In genomic region chr12:148676-149416, GRCh38 we compare ENCODE assay signal across 29 cellular contexts.
DNase-seq lines count a peak whose midpoint lies in the region; ATAC-seq, FAIRE-seq and TF ChIP-seq lines count a peak whose summit lies in the region.
"Had no signal": no experiment of that assay in that cellular context is flagged by ENCODE, and none has a peak within 500 bp of the region (broad histone marks: within the 10 kb centered on the region; RNA-seq: fewer than 3 reads in every experiment).

No MANE protein-coding gene starts in this region.

- FAIRE-seq in H1 (lab: Jason Lieb, UNC) (no peak), pancreas (lab: Jason Lieb, UNC) (no peak)
- FAIRE-seq: GM19239, HTR-8/SVneo, K562 had no signal

- CTCF ChIA-PET in H1 (lab: Charles Lee; ENCODE audit: partially characterized antibody): interaction anchor here (0.6 to 8.0 kb wide), 12 partner anchors 11 to 78 kb away, joined by 3 to 51 read pairs (median 4); no protein-coding TSS in a partner anchor

- no peak overlapping the region; the same call in 1 of the 2 replicates for H4K8ac ChIP-seq in H1 (ENCODE audit: extremely low read depth, insufficient read depth, low read length)

- H3K27me3 ChIP-seq in right cardiac atrium (ENCODE audit: control insufficient read depth, insufficient read depth) (no peaks in the 10 kb centered on the region), H1 (replicated peaks in 1 of 4; ENCODE audit: control insufficient read depth in 3 of 4, extremely low read depth in 1 of 4, insufficient read depth in 3 of 4, low read length in 3 of 4) (no peaks in the 10 kb centered on the region), neural cell (ENCODE audit: insufficient read depth, low read depth, low read length) (no peaks in the 10 kb centered on the region), pancreas (no peaks in the 10 kb centered on the region)
- H3K27me3 ChIP-seq: BE2C had no signal

- no peak overlapping the region for H2AK5ac ChIP-seq in H1 (ENCODE audit: low read depth, low read length)

- H4K20me1 ChIP-seq in H1 (replicated peaks in 1 of 2; ENCODE audit: control insufficient read depth in 1 of 2, insufficient read depth in 2 of 2, low read length in 2 of 2) (no peaks in the 10 kb centered on the region), neural cell (ENCODE audit: insufficient read depth) (no peaks in the 10 kb centered on the region)

- intact Hi-C loops in Right ventricle myocardium inferior (cut with DNase I): no loop called here
- intact Hi-C loops in right cardiac atrium (cut with DNase I): no loop called here
- intact Hi-C loops in pancreas (cut with DNase I): no loop called here

- H3F3A ChIP-seq in neural cell (ENCODE audit: insufficient read depth, low read length, poor library complexity, severe bottlenecking): no peaks in the 10 kb centered on the region

- H2BK20ac ChIP-seq in H1 (ENCODE audit: low read length): no peak overlapping the region

- POLR2A ChIA-PET in H1 (lab: Charles Lee; ENCODE audit: partially characterized antibody): interaction anchor here (2.5 to 3.0 kb wide), 2 partner anchors 10 to 23 kb away, joined by 6 to 19 read pairs; no protein-coding TSS in a partner anchor

- H3K36me3 ChIP-seq in H1 (ENCODE audit: control insufficient read depth in 2 of 4, insufficient read depth in 4 of 4, low read length in 3 of 4): no peaks in the 10 kb centered on the region
- H3K36me3 ChIP-seq in neural cell (ENCODE audit: insufficient read depth, low read length): no peaks in the 10 kb centered on the region
- H3K36me3 ChIP-seq in pancreas: no peaks in the 10 kb centered on the region
- H3K36me3 ChIP-seq: BE2C had no signal

- ATAC-seq in Right ventricle myocardium inferior: no peak
- no peak for ATAC-seq in right cardiac atrium
- ATAC-seq in HG03521 (IDR thresholded peaks at IDR 0.05; ENCODE audit: unreplicated experiment): no peak
- no peak for ATAC-seq in pancreas
- ATAC-seq: K562 had no signal

- no peak overlapping the region for H3K4ac ChIP-seq in H1 (replicated peaks; ENCODE audit: insufficient read length, low read depth, low read length)

- H2AFZ ChIP-seq in H1 (ENCODE audit: low read length): no peak overlapping the region
- H2AFZ ChIP-seq in neural cell (ENCODE audit: low read depth, low read length): no peak overlapping the region
- H2AFZ ChIP-seq: PC-9 had no signal

- no peak overlapping the region for H3K27ac ChIP-seq in right cardiac atrium (ENCODE audit: low read length)
- H3K27ac ChIP-seq in H1 (ENCODE audit: low read depth, low read length): no peak overlapping the region
- peak overlapping the region; percentile 30 for H3K27ac ChIP-seq in neural cell (ENCODE audit: low read length)
- no peak overlapping the region for H3K27ac ChIP-seq in pancreas
- H3K27ac ChIP-seq: PC-9, SK-N-MC had no signal

- H2BK120ac ChIP-seq in H1 (replicated peaks; ENCODE audit: low read depth, low read length): no peak overlapping the region

- peak overlapping the region; percentile 22; the same call in 1 of the 2 replicates for H2BK12ac ChIP-seq in H1 (ENCODE audit: low read depth, low read length)

- no peak overlapping the region for H4K5ac ChIP-seq in H1 (ENCODE audit: insufficient read length, low read depth, low read length)

- peak; percentile 4 for DNase-seq in Right ventricle myocardium inferior (ENCODE audit: missing footprints)
- no peak for DNase-seq in right cardiac atrium
- no peak for DNase-seq in H1 (ENCODE audit: low read depth in 1 of 2, low spot score in 2 of 2)
- DNase-seq in pancreas: no peak
- no peak for DNase-seq in H4 (ENCODE audit: low spot score)
- no peak for DNase-seq in activated effector memory CD4-positive, alpha-beta T cell treated with anti-CD3 and anti-CD28 coated beads, Interleukin-2, amount 50 U/mL, for 16 hours
- DNase-seq: 8988T; ACHN; BE2C; CD8-positive, alpha-beta memory T cell; DMS 273 treated with DMSO at 0.1 percent for 48 hours; DMS79 treated with DMSO at 0.1 percent for 48 hours; H7; Kasumi-1; MV-4-11; NCI-H1105; NCI-H1436 treated with DMSO at 0.1 percent for 48 hours; NCI-H187 treated with DMSO at 0.1 percent for 48 hours; NCI-H446; NCI-H524 treated with DMSO at 0.1 percent for 48 hours; NCI-H774; PC-9; SIG-M5 had no signal

- WGBS in right cardiac atrium: 82% methylated on average over 18 of the region's 18 CpGs
- 86% methylated on average over 18 of the region's 18 CpGs; no CpG with 5 or more reads in 1 of the 2 experiments for WGBS in H1 (ENCODE audit: extremely low coverage in 1 of 2, insufficient coverage in 1 of 2, insufficient read length in 1 of 2, insufficient replicate concordance in 2 of 2, low coverage in 1 of 2, low lambda C conversion rate in 2 of 2, missing lambda C conversion rate in 1 of 2), 2 experiments
- 69 to 74% methylated on average over 18 of the region's 18 CpGs for WGBS in pancreas, 2 donors

- H3K9me3 ChIP-seq in right cardiac atrium (ENCODE audit: control insufficient read depth, low read length): no peaks in the 10 kb centered on the region
- H3K9me3 ChIP-seq in H1 (ENCODE audit: insufficient read depth in 2 of 2, low read depth in 1 of 2, low read length in 1 of 2): no peaks in the 10 kb centered on the region
- no peaks in the 10 kb centered on the region for H3K9me3 ChIP-seq in neural cell (ENCODE audit: low read length)
- H3K9me3 ChIP-seq in pancreas: no peaks in the 10 kb centered on the region
- H3K9me3 ChIP-seq: BE2C had no signal

- H3K4me2 ChIP-seq in H1 (ENCODE audit: insufficient read depth in 1 of 2, low read depth in 2 of 2, low read length in 2 of 2) (no peak overlapping the region), neural cell (ENCODE audit: low read length) (no peak overlapping the region)
- H3K4me2 ChIP-seq: PC-9 had no signal

- no peaks in the 10 kb centered on the region for H3K4me1 ChIP-seq in right cardiac atrium (ENCODE audit: control insufficient read depth, insufficient read depth, low read length)
- peaks cover 0 to 15% (median 4%) of the 10 kb centered on the region in 4 experiments; a peak in 6 of 7 replicates for H3K4me1 ChIP-seq in H1 (replicated peaks in 1 of 4; ENCODE audit: control insufficient read depth in 3 of 4, insufficient read depth in 4 of 4, low read length in 3 of 4)
- no peaks in the 10 kb centered on the region for H3K4me1 ChIP-seq in pancreas
- H3K4me1 ChIP-seq: BE2C had no signal

- H3K9ac ChIP-seq in H1 (replicated peaks in 1 of 4; ENCODE audit: extremely low read depth in 1 of 4, low read depth in 3 of 4, low read length in 3 of 4) (no peak overlapping the region), neural cell (ENCODE audit: low read length) (no peak overlapping the region)

- no peak overlapping the region for H3K14ac ChIP-seq in H1 (ENCODE audit: insufficient read length)

- 0 out of 2 replicates have a peak overlapping the region, but pooled peaks have one; percentile 9 for H3K18ac ChIP-seq in H1 (ENCODE audit: extremely low read depth, low read length)

- no peak for TF ChIP-seq POLR2A in H1 (IDR thresholded peaks at IDR 0.05; ENCODE audit: control extremely low read depth in 1 of 2, low read depth in 2 of 2, low read length in 2 of 2)

- TF ChIP-seq RAD21 in H1 (IDR thresholded peaks at IDR 0.05 in 1 of 2, conservative IDR thresholded peaks at IDR 0.05 in 1 of 2; ENCODE audit: low read depth in 2 of 2, low read length in 2 of 2) (no peak), neural cell (conservative IDR thresholded peaks at IDR 0.05) (no peak)

- no peaks in the 10 kb centered on the region for H3K79me1 ChIP-seq in H1 (ENCODE audit: low read depth, low read length)

- H3K23ac ChIP-seq in H1 (ENCODE audit: insufficient read length): no peak overlapping the region

- H3K4me3 ChIP-seq in right cardiac atrium (ENCODE audit: low read length): no peak overlapping the region
- H3K4me3 ChIP-seq in H1 (ENCODE audit: extremely low read depth in 1 of 4, insufficient read depth in 2 of 4, low read depth in 3 of 4, low read length in 4 of 4): no peak overlapping the region
- no peak overlapping the region for H3K4me3 ChIP-seq in neural cell (ENCODE audit: low read length)
- H3K4me3 ChIP-seq in pancreas: no peak overlapping the region
- H3K4me3 ChIP-seq: K562, PC-9, SK-N-MC had no signal

- no peaks in the 10 kb centered on the region for H3K79me2 ChIP-seq in H1 (ENCODE audit: control insufficient read depth in 1 of 2, insufficient read depth in 2 of 2, low read length in 2 of 2)
- no peaks in the 10 kb centered on the region for H3K79me2 ChIP-seq in neural cell (replicated peaks; ENCODE audit: insufficient read depth, low read length)

- H3K56ac ChIP-seq in H1 (replicated peaks; ENCODE audit: insufficient read length, low read depth, low read length): no peak overlapping the region

- H2BK15ac ChIP-seq in H1 (ENCODE audit: low read length): peak overlapping the region; percentile 37; the same call in 1 of the 2 replicates

- H2BK5ac ChIP-seq in H1 (ENCODE audit: low read depth, low read length): peak overlapping the region; percentile 46; the same call in 1 of the 2 replicates

- TF ChIP-seq EP300 in H1 (IDR thresholded peaks at IDR 0.05; ENCODE audit: borderline replicate concordance in 1 of 2, low read depth in 2 of 2, low read length in 2 of 2) (no peak), neural cell (conservative IDR thresholded peaks at IDR 0.05; ENCODE audit: poor library complexity, severe bottlenecking) (no peak)

- peak overlapping the region; percentile 9 for H4K91ac ChIP-seq in H1 (replicated peaks; ENCODE audit: insufficient read length, low read length)

- H3K23me2 ChIP-seq in H1 (ENCODE audit: low read depth, low read length): no peaks in the 10 kb centered on the region

- H3K9me2 ChIP-seq in neural cell (ENCODE audit: insufficient read depth, low read length): no peaks in the 10 kb centered on the region

- no peak for TF ChIP-seq CTCF in H1 (IDR thresholded peaks at IDR 0.05; ENCODE audit: control extremely low read depth in 1 of 3, insufficient read depth in 1 of 3, low read depth in 1 of 3, low read length in 3 of 3)
- no peak for TF ChIP-seq CTCF in neural cell (IDR thresholded peaks at IDR 0.05; ENCODE audit: poor library complexity, severe bottlenecking)
- TF ChIP-seq CTCF in pancreas (IDR thresholded peaks at IDR 0.05): no peak

TF ChIP-seq in H1, 55 proteins besides CTCF, POLR2A, EP300 and RAD21 (continues in another document):
- TF ChIP-seq RNF2 (IDR thresholded peaks at IDR 0.05; ENCODE audit: borderline replicate concordance, low read depth, low read length, missing control alignments, poor library complexity, severe bottlenecking) (no peak), CBX5 (IDR thresholded peaks at IDR 0.05; ENCODE audit: low read depth, low read length) (no peak), SP2 (IDR thresholded peaks at IDR 0.05; ENCODE audit: low read length) (no peak), KDM5A (IDR thresholded peaks at IDR 0.05; ENCODE audit: low read length) (no peak), YY1 (IDR thresholded peaks at IDR 0.05; ENCODE audit: low read depth, low read length) (no peak)
